In the genomic region with DNA sequence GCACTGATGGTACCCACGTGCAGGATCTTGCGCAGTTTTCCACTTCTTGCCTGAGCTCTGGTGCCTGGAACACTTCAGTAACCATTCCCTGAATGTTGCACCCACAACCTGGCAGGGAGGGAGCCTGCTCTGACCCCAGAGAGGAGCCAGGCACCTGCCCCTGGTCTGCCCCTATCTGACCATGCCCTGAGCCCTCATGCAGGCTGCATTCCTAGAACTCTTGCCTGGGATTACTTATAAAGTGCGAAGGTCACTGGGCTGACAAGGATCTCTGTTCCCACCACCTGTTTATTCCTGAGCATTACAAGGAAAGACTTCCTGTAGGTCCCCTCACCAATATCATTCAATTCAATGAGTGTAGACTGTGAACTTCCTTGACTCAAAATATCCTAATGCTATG, we compare ENCODE assay signal across 28 cellular contexts.
DNase-seq lines count a peak whose midpoint lies in the region; ATAC-seq and TF ChIP-seq lines count a peak whose summit lies in the region.
"Had no signal": no experiment of that assay in that cellular context is flagged by ENCODE, and none has a peak within 500 bp of the region (broad histone marks: within the 10 kb centered on the region; RNA-seq: fewer than 3 reads in every experiment).

No MANE protein-coding gene starts in this region.

- CTCF ChIA-PET in Caco-2 (lab: Charles Lee), result no interaction called here

- H3K27me3 ChIP-seq in Caco-2 (replicated peaks; ENCODE audit: control insufficient read depth, insufficient read depth, low read length), result no peaks in the 10 kb centered on the region
- no peaks in the 10 kb centered on the region for H3K27me3 ChIP-seq in endodermal cell (ENCODE audit: control insufficient read depth, insufficient read depth, low read length, poor library complexity, severe bottlenecking)
- H3K27me3 ChIP-seq in transverse colon, result no peaks in the 10 kb centered on the region
- H3K27me3 ChIP-seq: BLaER1 had no signal

- H3K9me3 ChIP-seq in Caco-2 (no peaks in the 10 kb centered on the region), endodermal cell (ENCODE audit: control insufficient read depth, low read length) (peaks cover 6% of the 10 kb centered on the region), transverse colon (no peaks in the 10 kb centered on the region)
- H3K9me3 ChIP-seq: BLaER1 had no signal

- no peak overlapping the region for H3K4me3 Mint-ChIP-seq in Caco-2 (ENCODE audit: unreplicated experiment)
- H3K4me3 Mint-ChIP-seq in endodermal cell, result no peak overlapping the region
- H3K4me3 Mint-ChIP-seq: CD4-positive, alpha-beta T cell; GM23338 had no signal

- 93 to 95% methylated on average over 2 to 3 of the region's 3 CpGs for WGBS in endodermal cell (ENCODE audit: insufficient coverage in 1 of 2, insufficient read length in 1 of 2), 2 experiments
- 88 to 90% methylated on average over 3 of the region's 3 CpGs for WGBS in transverse colon (ENCODE audit: low coverage in 1 of 2), 2 donors

- BruUV-seq in Caco-2 (replicated peaks; lab: Mats Ljungman, UMichigan), result no TSS peak

- TF ChIP-seq CTCF in Caco-2 (IDR thresholded peaks at IDR 0.05; ENCODE audit: insufficient read depth in 1 of 2, low read depth in 1 of 2, low read length in 1 of 2, severe bottlenecking in 1 of 2, unreplicated experiment in 1 of 2) (no peak), endodermal cell (conservative IDR thresholded peaks at IDR 0.05) (peak; percentile 22), GM20000 (IDR thresholded peaks at IDR 0.05; ENCODE audit: extremely low read depth, missing control alignments) (no peak), transverse colon (IDR thresholded peaks at IDR 0.05) (no peak)

- no peaks in the 10 kb centered on the region for H3K36me3 Mint-ChIP-seq in Caco-2 (ENCODE audit: insufficient read depth, unreplicated experiment)
- H3K36me3 Mint-ChIP-seq in endodermal cell (ENCODE audit: low read depth), result peaks cover 9% of the 10 kb centered on the region

- intact Hi-C loops in Caco-2 (cut with micrococcal nuclease; ENCODE audit: unreplicated experiment), result loop anchor here (2.0 to 10.0 kb wide), 4 partner anchors 83 to 665 kb away; no protein-coding TSS in a partner anchor
- intact Hi-C loops in transverse colon (cut with DNase I; ENCODE audit: low total_unique reads), result no loop called here

- H3K27ac Mint-ChIP-seq in Caco-2 (ENCODE audit: unreplicated experiment) (no peak overlapping the region), endodermal cell (no peak overlapping the region)
- H3K27ac Mint-ChIP-seq: CD4-positive, alpha-beta T cell; GM23338 had no signal

- in situ Hi-C loops in transverse colon (cut with MboI; ENCODE audit: low pct_ligation_motif_present in 1 of 4, low pct_unique_long_range_greater_than_20kb in 1 of 4, low sequenced_read_pairs in 3 of 4), result loop anchor here (5.0 to 25.0 kb wide), 3 partner anchors 492 to 512 kb away; a partner anchor contains a TSS

- H3K4me1 ChIP-seq in Caco-2 (no peaks in the 10 kb centered on the region), endodermal cell (ENCODE audit: control insufficient read depth, insufficient read depth, low read length) (peaks cover 9% of the 10 kb centered on the region), transverse colon (peaks cover 0 to 10% (median 3%) of the 10 kb centered on the region in 4 donors)

- H3K4me1 Mint-ChIP-seq in Caco-2 (ENCODE audit: low read depth, unreplicated experiment) (no peaks in the 10 kb centered on the region), endodermal cell (peaks cover 15% of the 10 kb centered on the region)

- no peak for TF ChIP-seq EP300 in transverse colon (IDR thresholded peaks at IDR 0.05; ENCODE audit: low read depth)

- DNase-seq in Caco-2, result peak; percentile 22 to 37
- DNase-seq in endodermal cell, result peak; percentile 43
- DNase-seq in left lobe of liver (ENCODE audit: low spot score), result no peak
- DNase-seq in renal cortical epithelial cell (ENCODE audit: low read depth), result peak; percentile 21
- no peak for DNase-seq in GM20000 (ENCODE audit: low spot score)
- no peak for DNase-seq in transverse colon
- DNase-seq in anterior cingulate cortex (lab: John Stamatoyannopoulos, UW), result no peak
- DNase-seq in midbrain (lab: John Stamatoyannopoulos, UW), result no peak
- DNase-seq: ACHN; CD4-positive, alpha-beta T cell; COR-L47; DMS 273 treated with DMSO at 0.1 percent for 48 hours; DMS79 treated with DMSO at 0.1 percent for 48 hours; HCEC 1CT; IMR-90; NCI-H1105; NCI-H146; NCI-H2029; NCI-H2227 treated with DMSO at 0.1 percent for 48 hours; NCI-H510A; NCI-H748 treated with DMSO at 0.1 percent for 48 hours; PC-9; RPMI8226; SHP77 had no signal

- H3K4me3 ChIP-seq in Caco-2 (ENCODE audit: low read depth, low read length), result no peak overlapping the region
- no peak overlapping the region for H3K4me3 ChIP-seq in endodermal cell (ENCODE audit: low read length)
- no peak overlapping the region for H3K4me3 ChIP-seq in transverse colon
- H3K4me3 ChIP-seq: BLaER1, GM23338, PC-9 had no signal

- peak; percentile 56 for ATAC-seq in left lobe of liver
- ATAC-seq: GM23338 had no signal

- no peak overlapping the region for H3K27ac ChIP-seq in endodermal cell (ENCODE audit: low read depth, low read length)
- no peak overlapping the region for H3K27ac ChIP-seq in transverse colon
- H3K27ac ChIP-seq: 22Rv1, BLaER1, KMS-11, PC-9 had no signal

- H3K9ac ChIP-seq in endodermal cell (ENCODE audit: extremely low read depth, low read length, poor library complexity, severe bottlenecking), result no peak overlapping the region
- H3K9ac ChIP-seq: BLaER1, KMS-11 had no signal

- H3K27me3 Mint-ChIP-seq in Caco-2 (ENCODE audit: insufficient read depth, unreplicated experiment) (no peaks in the 10 kb centered on the region), endodermal cell (ENCODE audit: insufficient read depth) (peaks cover 26% of the 10 kb centered on the region)

- no peak for TF ChIP-seq POLR2A in transverse colon (IDR thresholded peaks at IDR 0.05)

- no peaks in the 10 kb centered on the region for H3K9me3 Mint-ChIP-seq in Caco-2 (ENCODE audit: unreplicated experiment)
- no peaks in the 10 kb centered on the region for H3K9me3 Mint-ChIP-seq in endodermal cell
- H3K9me3 Mint-ChIP-seq: CD4-positive, alpha-beta T cell had no signal

- POLR2A ChIA-PET in Caco-2 (lab: Charles Lee), result no interaction called here

- H3K36me3 ChIP-seq in Caco-2 (ENCODE audit: control insufficient read depth, insufficient read depth, low read length) (no peaks in the 10 kb centered on the region), endodermal cell (ENCODE audit: control insufficient read depth, insufficient read depth, low read length) (no peaks in the 10 kb centered on the region), transverse colon (no peaks in the 10 kb centered on the region)
- H3K36me3 ChIP-seq: BLaER1 had no signal

Comparison
In these comparisons a context has a peak if more than half of its experiments do, and no peak if none do; other contexts are left out.
1. DNase-seq: peak in Caco-2 (2 of 2), endodermal cell (single experiment) and renal cortical epithelial cell (single experiment); none in left lobe of liver (single experiment), GM20000 (single experiment), transverse colon (single experiment), anterior cingulate cortex (0 of 58) and midbrain (single experiment).